In the genomic region with DNA sequence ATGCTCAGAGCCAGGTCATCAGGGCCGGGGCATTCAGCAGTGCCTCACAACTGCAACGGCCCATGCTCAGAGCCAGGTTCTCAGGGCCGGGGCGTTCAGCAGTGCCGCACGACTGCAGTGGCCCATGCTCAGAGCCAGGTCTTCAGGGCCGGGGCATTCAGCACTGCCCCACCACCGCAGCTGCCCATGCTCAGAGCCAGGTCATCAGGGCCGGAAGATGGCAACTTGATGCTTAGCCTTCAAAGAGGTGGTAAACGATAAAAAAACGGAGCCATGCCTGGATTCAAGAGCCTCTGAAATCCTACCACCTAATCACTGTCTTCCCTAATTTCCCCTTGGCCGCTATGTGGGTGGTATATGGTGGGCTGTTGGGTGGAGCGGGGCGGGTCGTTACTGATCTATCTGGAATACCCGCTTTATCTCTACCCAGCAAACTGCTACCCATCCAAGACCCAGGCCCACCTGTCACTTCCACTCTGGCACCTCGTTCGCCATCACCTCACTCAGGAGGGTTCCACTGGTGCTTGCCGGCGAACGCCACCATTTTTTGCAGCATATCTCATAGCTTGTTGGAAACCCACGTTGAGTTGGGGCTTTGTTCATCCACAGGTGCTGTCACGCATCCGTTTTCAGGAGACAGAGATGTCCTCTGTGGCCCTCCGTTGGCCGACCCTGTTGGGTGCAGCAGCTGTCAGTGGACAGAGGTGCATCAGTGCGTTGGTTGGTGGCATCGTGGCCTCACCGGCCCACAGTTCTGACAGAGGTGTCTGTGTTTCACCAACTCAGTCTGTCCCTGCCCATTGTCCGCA, we compare ENCODE assay signal across 28 cellular contexts.
DNase-seq lines count a peak whose midpoint lies in the region; ATAC-seq, FAIRE-seq and TF ChIP-seq lines count a peak whose summit lies in the region.
"Had no signal": no experiment of that assay in that cellular context is flagged by ENCODE, and none has a peak within 500 bp of the region (broad histone marks: within the 10 kb centered on the region; RNA-seq: fewer than 3 reads in every experiment).

No MANE protein-coding gene starts in this region.

- H2BK5ac ChIP-seq in H1 (ENCODE audit: low read depth, low read length) (no peak overlapping the region), neuronal stem cell (ENCODE audit: low read length) (no peak overlapping the region)

- H4K5ac ChIP-seq in H1 (ENCODE audit: insufficient read length, low read depth, low read length), result no peak overlapping the region

- TF ChIP-seq CTCF in right atrium auricular region (IDR thresholded peaks at IDR 0.05) (no peak), H1 (IDR thresholded peaks at IDR 0.05; ENCODE audit: control extremely low read depth in 1 of 3, insufficient read depth in 1 of 3, low read depth in 1 of 3, low read length in 3 of 3) (no peak)

- H3K56ac ChIP-seq in H1 (replicated peaks; ENCODE audit: insufficient read length, low read depth, low read length), result no peak overlapping the region

- H2AFZ ChIP-seq in H1 (ENCODE audit: low read length) (no peak overlapping the region), neuronal stem cell (ENCODE audit: low read length) (no peak overlapping the region)

- H3K23ac ChIP-seq in H1 (ENCODE audit: insufficient read length), result no peak overlapping the region
- peak overlapping the region; percentile 65 for H3K23ac ChIP-seq in neuronal stem cell (ENCODE audit: low read depth, low read length, poor library complexity)

- H2BK12ac ChIP-seq in H1 (ENCODE audit: low read depth, low read length) (no peak overlapping the region), neuronal stem cell (ENCODE audit: low read length) (no peak overlapping the region)

- H2BK20ac ChIP-seq in H1 (ENCODE audit: low read length), result no peak overlapping the region

- no peak for ATAC-seq in Right ventricle myocardium inferior
- no peak for ATAC-seq in GM19351 (IDR thresholded peaks at IDR 0.05; ENCODE audit: unreplicated experiment)
- ATAC-seq in HG03439 (IDR thresholded peaks at IDR 0.05; ENCODE audit: unreplicated experiment), result no peak
- ATAC-seq: activated T-cell treated with anti-CD3 and anti-CD28 coated beads, Interleukin-2, amount 50 U/mL, for 72 hours; esophagus mucosa; foreskin keratinocyte; left colon; Panc1 had no signal

- no peak overlapping the region for H2BK120ac ChIP-seq in H1 (replicated peaks; ENCODE audit: low read depth, low read length)
- H2BK120ac ChIP-seq in neuronal stem cell (ENCODE audit: low read depth, low read length), result no peak overlapping the region

- H3K79me1 ChIP-seq in H1 (ENCODE audit: low read depth, low read length), result no peaks in the 10 kb centered on the region
- H3K79me1 ChIP-seq in neuronal stem cell (ENCODE audit: low read depth, low read length), result peaks cover 2% of the 10 kb centered on the region

- FAIRE-seq in H1 (lab: Jason Lieb, UNC), result no peak
- FAIRE-seq: GM18507, small intestine had no signal

- H3K4me2 ChIP-seq in H1 (ENCODE audit: insufficient read depth in 1 of 2, low read depth in 2 of 2, low read length in 2 of 2) (no peak overlapping the region), neuronal stem cell (ENCODE audit: insufficient read depth, low read length, poor library complexity, severe bottlenecking) (no peak overlapping the region)

- H3K27ac ChIP-seq in right atrium auricular region (no peak overlapping the region), H1 (ENCODE audit: low read depth, low read length) (no peak overlapping the region), neuronal stem cell (replicated peaks; ENCODE audit: low read length) (no peak overlapping the region)
- H3K27ac ChIP-seq: foreskin keratinocyte, transverse colon had no signal

- H3K18ac ChIP-seq in H1 (ENCODE audit: extremely low read depth, low read length) (no peak overlapping the region), neuronal stem cell (ENCODE audit: low read length) (peak overlapping the region; percentile 36)

- 91% methylated on average over 30 of the region's 30 CpGs; no CpG with 5 or more reads in 1 of the 2 experiments for WGBS in H1 (ENCODE audit: extremely low coverage in 1 of 2, insufficient coverage in 1 of 2, insufficient read length in 1 of 2, insufficient replicate concordance in 2 of 2, low coverage in 1 of 2, low lambda C conversion rate in 2 of 2, missing lambda C conversion rate in 1 of 2), 2 experiments
- no CpG with 5 or more reads among the region's 30 CpGs for WGBS in neuronal stem cell (ENCODE audit: extremely low coverage in 2 of 2, insufficient read length in 2 of 2, insufficient replicate concordance in 1 of 2), 2 donors

- no peak for TF ChIP-seq RAD21 in H1 (IDR thresholded peaks at IDR 0.05 in 1 of 2, conservative IDR thresholded peaks at IDR 0.05 in 1 of 2; ENCODE audit: low read depth in 2 of 2, low read length in 2 of 2)

- H3K14ac ChIP-seq in H1 (ENCODE audit: insufficient read length), result no peak overlapping the region
- peak overlapping the region; percentile 56 for H3K14ac ChIP-seq in neuronal stem cell (ENCODE audit: low read length)

- H4K91ac ChIP-seq in H1 (replicated peaks; ENCODE audit: insufficient read length, low read length) (no peak overlapping the region), neuronal stem cell (ENCODE audit: low read depth, low read length, poor library complexity) (no peak overlapping the region)

- peak; percentile 46 for DNase-seq in right atrium auricular region (ENCODE audit: low spot score)
- DNase-seq in Right ventricle myocardium inferior (ENCODE audit: missing footprints), result no peak
- peak in 1 of 2 experiments; percentile 28 for DNase-seq in H1 (ENCODE audit: low read depth in 1 of 2, low spot score in 2 of 2)
- no peak for DNase-seq in neuronal stem cell (ENCODE audit: low spot score)
- DNase-seq in activated CD4-positive, alpha-beta T cell treated with anti-CD3 and anti-CD28 coated beads for 1 hour, result no peak
- DNase-seq: activated B cell treated with CpG ODN at 0.5 μM for 24 hours; activated naive CD4-positive, alpha-beta T cell treated with anti-CD3 and anti-CD28 coated beads for 36 hours; activated T-cell treated with anti-CD3 and anti-CD28 coated beads, Interleukin-2, amount 50 U/mL, for 72 hours; amygdala; endodermal cell; foreskin keratinocyte; Karpas-422; mesendoderm; NCI-H1417 treated with DMSO at 0.1 percent for 48 hours; NCI-H2081; NCI-H226; NCI-H69; occipital lobe; small intestine; stimulated activated CD4-positive, alpha-beta T cell treated with anti-CD3 and anti-CD28 coated beads, Interleukin-2, amount 100 ng/mL, for 24 hours; SW 1271; transverse colon had no signal

- H2BK15ac ChIP-seq in H1 (ENCODE audit: low read length) (no peak overlapping the region), neuronal stem cell (ENCODE audit: low read length) (no peak overlapping the region)

- H4K8ac ChIP-seq in H1 (ENCODE audit: extremely low read depth, insufficient read depth, low read length), result peak overlapping the region; percentile 46; the same call in 1 of the 2 replicates
- H4K8ac ChIP-seq in neuronal stem cell (ENCODE audit: low read depth, low read length), result no peak overlapping the region

- no peaks in the 10 kb centered on the region for H3K27me3 ChIP-seq in right atrium auricular region
- no peaks in the 10 kb centered on the region for H3K27me3 ChIP-seq in H1 (replicated peaks in 1 of 4; ENCODE audit: control insufficient read depth in 3 of 4, extremely low read depth in 1 of 4, insufficient read depth in 3 of 4, low read length in 3 of 4)
- no peaks in the 10 kb centered on the region for H3K27me3 ChIP-seq in neuronal stem cell (ENCODE audit: control insufficient read depth in 3 of 3, insufficient read depth in 3 of 3, low read depth in 1 of 3, low read length in 3 of 3)
- H3K27me3 ChIP-seq: foreskin keratinocyte, transverse colon had no signal

- no peak for TF ChIP-seq POLR2A in H1 (IDR thresholded peaks at IDR 0.05; ENCODE audit: control extremely low read depth in 1 of 2, low read depth in 2 of 2, low read length in 2 of 2)

- TF ChIP-seq EP300 in H1 (IDR thresholded peaks at IDR 0.05; ENCODE audit: borderline replicate concordance in 1 of 2, low read depth in 2 of 2, low read length in 2 of 2), result no peak

- CTCF ChIA-PET in H1 (lab: Charles Lee; ENCODE audit: partially characterized antibody), result interaction anchor here (0.8 to 1.6 kb wide), 2 partner anchors 24 to 25 kb away, joined by 3 to 4 read pairs; no protein-coding TSS in a partner anchor

- no peaks in the 10 kb centered on the region for H3K4me1 ChIP-seq in right atrium auricular region
- H3K4me1 ChIP-seq in H1 (replicated peaks in 1 of 4; ENCODE audit: control insufficient read depth in 3 of 4, insufficient read depth in 4 of 4, low read length in 3 of 4), result no peaks in the 10 kb centered on the region
- H3K4me1 ChIP-seq in neuronal stem cell (ENCODE audit: control insufficient read depth in 2 of 2, insufficient read depth in 1 of 2, low read depth in 1 of 2, low read length in 2 of 2), result no peaks in the 10 kb centered on the region
- H3K4me1 ChIP-seq: foreskin keratinocyte, transverse colon had no signal

- H3K9ac ChIP-seq in H1 (replicated peaks in 1 of 4; ENCODE audit: extremely low read depth in 1 of 4, low read depth in 3 of 4, low read length in 3 of 4) (no peak overlapping the region), neuronal stem cell (ENCODE audit: low read depth, low read length, poor library complexity) (no peak overlapping the region)

- no peak overlapping the region for H2AK5ac ChIP-seq in H1 (ENCODE audit: low read depth, low read length)
- no peak overlapping the region for H2AK5ac ChIP-seq in neuronal stem cell (ENCODE audit: low read depth, low read length)

- intact Hi-C loops in Right ventricle myocardium inferior (cut with DNase I), result no loop called here

- H3K4ac ChIP-seq in H1 (replicated peaks; ENCODE audit: insufficient read length, low read depth, low read length), result no peak overlapping the region
- H3K4ac ChIP-seq in neuronal stem cell (ENCODE audit: low read length), result no peak overlapping the region

- H3K36me3 ChIP-seq in right atrium auricular region (no peaks in the 10 kb centered on the region), H1 (ENCODE audit: control insufficient read depth in 2 of 4, insufficient read depth in 4 of 4, low read length in 3 of 4) (no peaks in the 10 kb centered on the region; a peak in 1 of 8 replicates), neuronal stem cell (replicated peaks in 1 of 2; ENCODE audit: control insufficient read depth in 2 of 2, insufficient read depth in 2 of 2, low read length in 2 of 2) (no peaks in the 10 kb centered on the region)
- H3K36me3 ChIP-seq: transverse colon had no signal

- POLR2A ChIA-PET in H1 (lab: Charles Lee; ENCODE audit: partially characterized antibody), result no interaction called here

- H3K9me3 ChIP-seq in right atrium auricular region, result peaks cover 0 to 9% of the 10 kb centered on the region in 2 donors
- H3K9me3 ChIP-seq in H1 (ENCODE audit: insufficient read depth in 2 of 2, low read depth in 1 of 2, low read length in 1 of 2), result peaks cover 0 to 5% of the 10 kb centered on the region in 2 experiments; a peak in 2 of 4 replicates
- peaks cover 0 to 2% of the 10 kb centered on the region in 2 donors for H3K9me3 ChIP-seq in neuronal stem cell (replicated peaks in 1 of 2; ENCODE audit: control insufficient read depth in 2 of 2, insufficient read depth in 1 of 2, low read depth in 1 of 2, low read length in 2 of 2)

- no peaks in the 10 kb centered on the region for H3K79me2 ChIP-seq in H1 (ENCODE audit: control insufficient read depth in 1 of 2, insufficient read depth in 2 of 2, low read length in 2 of 2)

- no peaks in the 10 kb centered on the region for H3K23me2 ChIP-seq in H1 (ENCODE audit: low read depth, low read length)

- no peak overlapping the region for H3K4me3 ChIP-seq in right atrium auricular region
- H3K4me3 ChIP-seq in H1 (ENCODE audit: extremely low read depth in 1 of 4, insufficient read depth in 2 of 4, low read depth in 3 of 4, low read length in 4 of 4), result no peak overlapping the region
- H3K4me3 ChIP-seq in neuronal stem cell (ENCODE audit: low read length in 2 of 2), result peak overlapping the region in 1 of 2 donors; percentile 54
- H3K4me3 ChIP-seq: transverse colon had no signal

- H4K20me1 ChIP-seq in H1 (replicated peaks in 1 of 2; ENCODE audit: control insufficient read depth in 1 of 2, insufficient read depth in 2 of 2, low read length in 2 of 2), result peaks cover 0 to 1% of the 10 kb centered on the region in 2 experiments
